8 cellular contexts compared by ENCODE assay signal in genomic region chr19:48511800-48512503, GRCh38. TPM values are rescaled to one million over a fixed set of nuclear protein-coding genes. Genes with fewer than 3 reads are reported as not detected.
DNase-seq lines count a peak whose midpoint lies in the region; ATAC-seq, FAIRE-seq and TF ChIP-seq lines count a peak whose summit lies in the region.

Gene LMTK3, minus strand, starts transcription at chr19:48511835. Its CDS starts 259 bp downstream, at chr19:48511576.

- peak within 1 kb of the TSS; percentile 77; the same call in 1 of the 2 replicates for H3K9ac ChIP-seq in SU-DHL-6 (ENCODE audit: low read length)
- no peak within 1 kb of the TSS for H3K9ac ChIP-seq in keratinocyte (ENCODE audit: control insufficient read depth, extremely low read depth, insufficient read depth, low read length)

- H3K79me2 ChIP-seq in SU-DHL-6 (ENCODE audit: insufficient read depth, low read length) (no peaks in the 10 kb centered on the region), keratinocyte (ENCODE audit: control insufficient read depth, insufficient read depth, low read length) (no peaks in the 10 kb centered on the region)

- H3K27ac Mint-ChIP-seq in activated naive CD8-positive, alpha-beta T cell treated with anti-CD3 and anti-CD28 coated beads for 36 hours = no peak within 1 kb of the TSS

- no peak for FAIRE-seq in keratinocyte (lab: Jason Lieb, UNC)

- H3K9me3 Mint-ChIP-seq in activated naive CD8-positive, alpha-beta T cell treated with anti-CD3 and anti-CD28 coated beads for 36 hours = no peaks in the 10 kb centered on the region

- peaks cover 4 to 48% (median 35%) of the 10 kb centered on the region in 7 donors for H3K27me3 ChIP-seq in heart right ventricle
- no peaks in the 10 kb centered on the region for H3K27me3 ChIP-seq in SU-DHL-6 (ENCODE audit: low read length)
- peaks cover 21% of the 10 kb centered on the region for H3K27me3 ChIP-seq in keratinocyte (ENCODE audit: control insufficient read depth, extremely low read depth, insufficient read depth, low read length)

- peaks cover 0 to 27% (median 12%) of the 10 kb centered on the region in 9 donors for H3K4me1 ChIP-seq in heart right ventricle
- H3K4me1 ChIP-seq in keratinocyte (ENCODE audit: control insufficient read depth, extremely low read depth, insufficient read depth, low read length) = peaks cover 2% of the 10 kb centered on the region

- H3K27me3 Mint-ChIP-seq in activated naive CD8-positive, alpha-beta T cell treated with anti-CD3 and anti-CD28 coated beads for 36 hours = no peaks in the 10 kb centered on the region

- peak within 1 kb of the TSS; percentile 84 for H3K4me2 ChIP-seq in SU-DHL-6 (ENCODE audit: low read depth, low read length, poor library complexity, severe bottlenecking)
- peak within 1 kb of the TSS; percentile 60 for H3K4me2 ChIP-seq in keratinocyte (ENCODE audit: control insufficient read depth, extremely low read depth, insufficient read depth, low read depth, low read length)

- H3K36me3 ChIP-seq in heart right ventricle = no peaks in the 10 kb centered on the region
- H3K36me3 ChIP-seq in SU-DHL-6 (ENCODE audit: low read length) = no peaks in the 10 kb centered on the region
- H3K36me3 ChIP-seq in keratinocyte (ENCODE audit: control insufficient read depth in 2 of 2, extremely low read depth in 1 of 2, insufficient read depth in 2 of 2, low read length in 2 of 2) = no peaks in the 10 kb centered on the region

- intact Hi-C loops in heart right ventricle (cut with DNase I) = loop anchor here in 3 of 10 donors (2.0 to 5.0 kb wide), 2 partner anchors 63 to 70 kb away; no protein-coding TSS in a partner anchor
- intact Hi-C loops in cardiac septum (cut with DNase I) = loop anchor here (5.0 kb wide), 1 partner anchor 45 kb away; the partner anchor contains the start of gene CYTH2

- no peaks in the 10 kb centered on the region for H3K9me1 ChIP-seq in keratinocyte (ENCODE audit: control insufficient read depth, extremely low read depth, insufficient read depth, low read length)

- ATAC-seq in heart right ventricle (no peak), GM21737 (IDR thresholded peaks at IDR 0.05; ENCODE audit: unreplicated experiment) (no peak), esophagus mucosa (no peak)

- DNase-seq in heart right ventricle = no peak
- no peak for DNase-seq in cardiac septum (ENCODE audit: low spot score)
- peak; percentile 79 for DNase-seq in activated naive CD8-positive, alpha-beta T cell treated with anti-CD3 and anti-CD28 coated beads for 36 hours
- DNase-seq in keratinocyte (ENCODE audit: low read depth, low spot score) = no peak
- peak; percentile 39 for DNase-seq in stimulated activated CD8-positive, alpha-beta memory T cell treated with anti-CD3 and anti-CD28 coated beads, Interleukin-15, amount 100 ng/mL, for 24 hours (ENCODE audit: low read depth)

- 10 to 11% methylated on average over 32 of the region's 32 CpGs for WGBS in heart right ventricle, 2 donors

- peak within 1 kb of the TSS; percentile 80 for H3K4me3 Mint-ChIP-seq in activated naive CD8-positive, alpha-beta T cell treated with anti-CD3 and anti-CD28 coated beads for 36 hours

- H3K9me3 ChIP-seq in heart right ventricle (no peaks in the 10 kb centered on the region), SU-DHL-6 (ENCODE audit: insufficient read depth, low read length) (no peaks in the 10 kb centered on the region), keratinocyte (ENCODE audit: control insufficient read depth, low read depth, low read length) (no peaks in the 10 kb centered on the region)

- no peaks in the 10 kb centered on the region for H3K36me3 Mint-ChIP-seq in activated naive CD8-positive, alpha-beta T cell treated with anti-CD3 and anti-CD28 coated beads for 36 hours

- H3K4me3 ChIP-seq in heart right ventricle (peak within 1 kb of the TSS in 8 of 10 donors; percentile 17 to 37 (median 26)), SU-DHL-6 (ENCODE audit: insufficient read depth, low read length, poor library complexity, severe bottlenecking) (peak within 1 kb of the TSS; percentile 74), keratinocyte (ENCODE audit: control insufficient read depth in 2 of 3, extremely low read depth in 1 of 3, insufficient read depth in 2 of 3, low read depth in 1 of 3, low read length in 3 of 3) (peak within 1 kb of the TSS in 1 of 3 experiments; percentile 43)

- H3K27ac ChIP-seq in heart right ventricle (no peak within 1 kb of the TSS), SU-DHL-6 (ENCODE audit: low read depth, low read length) (no peak within 1 kb of the TSS), keratinocyte (ENCODE audit: control insufficient read depth, insufficient read depth, low read length) (no peak within 1 kb of the TSS)

- TF ChIP-seq CTCF in heart right ventricle (IDR thresholded peaks at IDR 0.05) (no peak), SU-DHL-6 (IDR thresholded peaks at IDR 0.05; ENCODE audit: insufficient read depth, low read length, poor library complexity, severe bottlenecking) (no peak), keratinocyte (optimal IDR thresholded peaks at IDR 0.05 in 1 of 3, IDR thresholded peaks at IDR 0.05 in 1 of 3, conservative IDR thresholded peaks at IDR 0.05 in 1 of 3; ENCODE audit: extremely low read depth in 1 of 3, insufficient read depth in 2 of 3, low read length in 3 of 3) (no peak)

- peak within 1 kb of the TSS; percentile 87 for H2AFZ ChIP-seq in SU-DHL-6 (ENCODE audit: low read depth, low read length, severe bottlenecking)
- peak within 1 kb of the TSS; percentile 46 for H2AFZ ChIP-seq in keratinocyte (ENCODE audit: control insufficient read depth, low read length)

- dilution Hi-C loops in keratinocyte (cut with MboI; ENCODE audit: extremely low pct_ligation_motif_present, low sequenced_read_pairs) = no loop called here

- peaks cover 8% of the 10 kb centered on the region for H3F3A ChIP-seq in SU-DHL-6 (ENCODE audit: insufficient read depth)

- no peaks in the 10 kb centered on the region for H3K9me2 ChIP-seq in SU-DHL-6 (replicated peaks; ENCODE audit: insufficient read depth, low read length)

- H4K20me1 ChIP-seq in SU-DHL-6 (ENCODE audit: low read depth, low read length) = no peaks in the 10 kb centered on the region
- H4K20me1 ChIP-seq in keratinocyte (ENCODE audit: control insufficient read depth, extremely low read depth, insufficient read depth, low read length) = no peaks in the 10 kb centered on the region

- H3K4me1 Mint-ChIP-seq in activated naive CD8-positive, alpha-beta T cell treated with anti-CD3 and anti-CD28 coated beads for 36 hours = peaks cover 11% of the 10 kb centered on the region

RNA-seq across cellular contexts. Expression of gene LMTK3, which starts in this region (rescaled TPM):
- 1 to 10 TPM in 4 of 10 donors, under 1 TPM in 6; 0.40 to 1.3 (median 0.88) TPM for total RNA-seq in heart right ventricle
- polyA plus RNA-seq in heart right ventricle = 1 to 10 TPM in 1 of 2 donors, under 1 TPM in 1; 0.12 to 1.5 TPM
- 3.0 TPM for total RNA-seq in cardiac septum
- total RNA-seq in activated naive CD8-positive, alpha-beta T cell treated with anti-CD3 and anti-CD28 coated beads for 36 hours = 1 to 10 TPM; 2.2 to 2.8 TPM
- 0.51 to 0.76 TPM (median 0.68 TPM) in 3 replicates for polyA plus RNA-seq in keratinocyte
- polyA plus RNA-seq in keratinocyte (2011; ENCODE audit: low read depth) = 0.64 TPM
- 0.12 and 0.71 TPM in 2 replicates for polyA plus RNA-seq in keratinocyte (2011; cell fraction: cytosol; rRNA removed)
- polyA plus RNA-seq in keratinocyte (2011; cell fraction: nucleus; rRNA removed) = 1.6 and 2.4 TPM in 2 replicates
- polyA plus RNA-seq in keratinocyte (2012; ENCODE audit: low replicate concordance) = 1.2 and 4.2 TPM in 2 replicates
- 0.13 to 0.56 TPM (median 0.20 TPM) in 3 replicates for polyA minus RNA-seq in keratinocyte
- polyA minus RNA-seq in keratinocyte (2011; cell fraction: cytosol; rRNA and poly(A)+ RNA removed) = 1.5 TPM
- 1.7 and 1.8 TPM in 2 replicates for polyA minus RNA-seq in keratinocyte (2011; cell fraction: nucleus; rRNA and poly(A)+ RNA removed)
- 4.9 TPM for total RNA-seq in esophagus mucosa

Comparison
In these comparisons a context has a peak if more than half of its experiments do, and no peak if none do; other contexts are left out.
1. DNase-seq: peak in activated naive CD8-positive, alpha-beta T cell treated with anti-CD3 and anti-CD28 coated beads for 36 hours (single experiment) and stimulated activated CD8-positive, alpha-beta memory T cell treated with anti-CD3 and anti-CD28 coated beads, Interleukin-15, amount 100 ng/mL, for 24 hours (single experiment); none in heart right ventricle (0 of 2), cardiac septum (single experiment) and keratinocyte (single experiment).